Comparison of ENCODE assay signal across 8 cellular contexts in genomic region chr20:38962044-38962897, GRCh38. TPM values are rescaled to one million over a fixed set of nuclear protein-coding genes. Genes with fewer than 3 reads are reported as not detected.
A peak's percentile ranks its signal among the peaks of the same experiment; 100 is the strongest.
DNase-seq lines count a peak whose midpoint lies in the region; ATAC-seq lines count a peak whose summit lies in the region.

A gene with protein sequence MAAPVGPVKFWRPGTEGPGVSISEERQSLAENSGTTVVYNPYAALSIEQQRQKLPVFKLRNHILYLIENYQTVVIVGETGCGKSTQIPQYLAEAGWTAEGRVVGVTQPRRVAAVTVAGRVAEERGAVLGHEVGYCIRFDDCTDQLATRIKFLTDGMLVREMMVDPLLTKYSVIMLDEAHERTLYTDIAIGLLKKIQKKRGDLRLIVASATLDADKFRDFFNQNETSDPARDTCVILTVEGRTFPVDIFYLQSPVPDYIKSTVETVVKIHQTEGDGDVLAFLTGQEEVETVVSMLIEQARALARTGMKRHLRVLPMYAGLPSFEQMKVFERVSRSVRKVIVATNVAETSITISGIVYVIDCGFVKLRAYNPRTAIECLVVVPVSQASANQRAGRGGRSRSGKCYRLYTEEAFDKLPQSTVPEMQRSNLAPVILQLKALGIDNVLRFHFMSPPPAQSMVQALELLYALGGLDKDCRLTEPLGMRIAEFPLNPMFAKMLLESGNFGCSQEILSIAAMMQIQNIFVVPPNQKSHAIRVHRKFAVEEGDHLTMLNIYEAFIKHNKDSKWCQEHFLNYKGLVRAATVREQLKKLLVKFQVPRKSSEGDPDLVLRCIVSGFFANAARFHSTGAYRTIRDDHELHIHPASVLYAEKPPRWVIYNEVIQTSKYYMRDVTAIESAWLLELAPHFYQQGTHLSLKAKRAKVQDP (plus strand): TSS chr20:38962344. CDS start chr20:38962368, 24 bp downstream.

- CTCF ChIA-PET in naive thymus-derived CD4-positive, alpha-beta T cell (lab: Charles Lee) = interaction anchor here (0.6 to 2.4 kb wide), 6 partner anchors 11 to 1189 kb away, joined by 3 to 8 read pairs (median 4); partner anchors contain the start of genes FAM83D and PPP1R16B

- H2AFZ ChIP-seq in Karpas-422 (ENCODE audit: low read length) = peak within 1 kb of the TSS; percentile 85; the same call in 1 of the 2 replicates

- peak within 1 kb of the TSS; percentile 99 for H3K4me2 ChIP-seq in Karpas-422 (ENCODE audit: low read depth, low read length, poor library complexity, severe bottlenecking)

- ATAC-seq in GM21825 (IDR thresholded peaks at IDR 0.05; ENCODE audit: unreplicated experiment) = peak; percentile 92
- ATAC-seq in naive thymus-derived CD4-positive, alpha-beta T cell = peak; percentile 100
- ATAC-seq in stimulated activated naive B cell treated with anti-CD40 and anti-IgM and Interleukin-4, amounts not matched to agents 10 μg/mL and 1 μg/mL and 100 μg/mL, for 72 hours (replicated peaks) = peak; percentile 93 to 96

- no peaks in the 10 kb centered on the region for H3K27me3 Mint-ChIP-seq in activated T-helper 1 cell treated with anti-CD3 and anti-CD28 coated beads, Interleukin-12 subunit alpha, Interleukin-12 subunit beta, Interleukin-2, Interleukin-4 antibody, amounts not matched to agents 30 ng/mL and 10 ng/mL and 1 ng/mL, durations not matched to agents 14 hours and 24 hours and 36 hours (ENCODE audit: insufficient read depth)
- no peaks in the 10 kb centered on the region for H3K27me3 Mint-ChIP-seq in naive thymus-derived CD4-positive, alpha-beta T cell
- H3K27me3 Mint-ChIP-seq in stimulated activated naive B cell treated with anti-CD40 and anti-IgM and Interleukin-4, amounts not matched to agents 10 μg/mL and 1 μg/mL and 100 μg/mL, for 72 hours = no peaks in the 10 kb centered on the region

- peak within 1 kb of the TSS; percentile 98 for H3K4me3 Mint-ChIP-seq in activated T-helper 1 cell treated with anti-CD3 and anti-CD28 coated beads, Interleukin-12 subunit alpha, Interleukin-12 subunit beta, Interleukin-2, Interleukin-4 antibody, amounts not matched to agents 30 ng/mL and 10 ng/mL and 1 ng/mL, durations not matched to agents 14 hours and 24 hours and 36 hours
- peak within 1 kb of the TSS; percentile 92 to 97 (median 96) for H3K4me3 Mint-ChIP-seq in naive thymus-derived CD4-positive, alpha-beta T cell
- H3K4me3 Mint-ChIP-seq in stimulated activated naive B cell treated with anti-CD40 and anti-IgM and Interleukin-4, amounts not matched to agents 10 μg/mL and 1 μg/mL and 100 μg/mL, for 72 hours = peak within 1 kb of the TSS; percentile 90 to 95

- no peaks in the 10 kb centered on the region for H3K27me3 ChIP-seq in Karpas-422 (ENCODE audit: low read length)
- no peaks in the 10 kb centered on the region for H3K27me3 ChIP-seq in naive thymus-derived CD4-positive, alpha-beta T cell (ENCODE audit: control insufficient read depth in 2 of 2, insufficient read depth in 2 of 2, low read length in 2 of 2)

- no peaks in the 10 kb centered on the region for H4K20me1 ChIP-seq in Karpas-422 (ENCODE audit: insufficient read depth, low read depth, low read length)

- H3K9me3 Mint-ChIP-seq in activated T-helper 1 cell treated with anti-CD3 and anti-CD28 coated beads, Interleukin-12 subunit alpha, Interleukin-12 subunit beta, Interleukin-2, Interleukin-4 antibody, amounts not matched to agents 30 ng/mL and 10 ng/mL and 1 ng/mL, durations not matched to agents 14 hours and 24 hours and 36 hours = no peaks in the 10 kb centered on the region
- H3K9me3 Mint-ChIP-seq in naive thymus-derived CD4-positive, alpha-beta T cell = no peaks in the 10 kb centered on the region
- no peaks in the 10 kb centered on the region for H3K9me3 Mint-ChIP-seq in stimulated activated naive B cell treated with anti-CD40 and anti-IgM and Interleukin-4, amounts not matched to agents 10 μg/mL and 1 μg/mL and 100 μg/mL, for 72 hours

- no peaks in the 10 kb centered on the region; the same call in 1 of the 2 replicates for H3K36me3 ChIP-seq in Karpas-422 (ENCODE audit: insufficient read depth, low read length)
- H3K36me3 ChIP-seq in naive thymus-derived CD4-positive, alpha-beta T cell (ENCODE audit: control insufficient read depth in 2 of 3, insufficient read depth in 3 of 3, low read length in 3 of 3) = peaks cover 0 to 4% (median 0%) of the 10 kb centered on the region in 3 experiments

- H3K4me3 ChIP-seq in Karpas-422 (ENCODE audit: low read length) = peak within 1 kb of the TSS; percentile 72
- peak within 1 kb of the TSS; percentile 97 for H3K4me3 ChIP-seq in naive thymus-derived CD4-positive, alpha-beta T cell (ENCODE audit: low read length)

- H3K27ac Mint-ChIP-seq in activated T-helper 1 cell treated with anti-CD3 and anti-CD28 coated beads, Interleukin-12 subunit alpha, Interleukin-12 subunit beta, Interleukin-2, Interleukin-4 antibody, amounts not matched to agents 30 ng/mL and 10 ng/mL and 1 ng/mL, durations not matched to agents 14 hours and 24 hours and 36 hours = peak within 1 kb of the TSS; percentile 94
- H3K27ac Mint-ChIP-seq in naive thymus-derived CD4-positive, alpha-beta T cell = peak within 1 kb of the TSS; percentile 92 to 98 (median 96)
- peak within 1 kb of the TSS; percentile 98 for H3K27ac Mint-ChIP-seq in stimulated activated naive B cell treated with anti-CD40 and anti-IgM and Interleukin-4, amounts not matched to agents 10 μg/mL and 1 μg/mL and 100 μg/mL, for 72 hours

- DNase-seq in Daoy (ENCODE audit: low read depth) (peak; percentile 98), Karpas-422 (peak; percentile 99), RKO (ENCODE audit: low spot score) (peak; percentile 99), fibroblast of gingiva (ENCODE audit: low read depth) (peak; percentile 97)
- peak; percentile 99 for DNase-seq in activated T-helper 1 cell treated with anti-CD3 and anti-CD28 coated beads, Interleukin-12 subunit alpha, Interleukin-12 subunit beta, Interleukin-2, Interleukin-4 antibody, amounts not matched to agents 30 ng/mL and 10 ng/mL and 1 ng/mL, durations not matched to agents 14 hours and 24 hours and 36 hours (ENCODE audit: low spot score)
- peak; percentile 96 to 99 (median 98) for DNase-seq in naive thymus-derived CD4-positive, alpha-beta T cell
- peak; percentile 98 for DNase-seq in stimulated activated naive B cell treated with anti-CD40 and anti-IgM and Interleukin-4, amounts not matched to agents 10 μg/mL and 1 μg/mL and 100 μg/mL, for 72 hours

- peaks cover 62% of the 10 kb centered on the region for H3K79me2 ChIP-seq in Karpas-422 (ENCODE audit: low read length)

- peaks cover 35% of the 10 kb centered on the region for H3K4me1 Mint-ChIP-seq in activated T-helper 1 cell treated with anti-CD3 and anti-CD28 coated beads, Interleukin-12 subunit alpha, Interleukin-12 subunit beta, Interleukin-2, Interleukin-4 antibody, amounts not matched to agents 30 ng/mL and 10 ng/mL and 1 ng/mL, durations not matched to agents 14 hours and 24 hours and 36 hours (ENCODE audit: low read depth)
- peaks cover 16 to 46% (median 34%) of the 10 kb centered on the region in 7 donors for H3K4me1 Mint-ChIP-seq in naive thymus-derived CD4-positive, alpha-beta T cell
- peaks cover 17% of the 10 kb centered on the region in 2 donors for H3K4me1 Mint-ChIP-seq in stimulated activated naive B cell treated with anti-CD40 and anti-IgM and Interleukin-4, amounts not matched to agents 10 μg/mL and 1 μg/mL and 100 μg/mL, for 72 hours

- H3K4me1 ChIP-seq in Karpas-422 (ENCODE audit: low read length) = peaks cover 25% of the 10 kb centered on the region
- H3K4me1 ChIP-seq in naive thymus-derived CD4-positive, alpha-beta T cell (ENCODE audit: control insufficient read depth in 2 of 2, insufficient read depth in 2 of 2, low read length in 2 of 2) = peaks cover 6 to 16% of the 10 kb centered on the region in 2 donors

- peaks cover 11% of the 10 kb centered on the region for H3K36me3 Mint-ChIP-seq in activated T-helper 1 cell treated with anti-CD3 and anti-CD28 coated beads, Interleukin-12 subunit alpha, Interleukin-12 subunit beta, Interleukin-2, Interleukin-4 antibody, amounts not matched to agents 30 ng/mL and 10 ng/mL and 1 ng/mL, durations not matched to agents 14 hours and 24 hours and 36 hours (ENCODE audit: low read depth)
- peaks cover 0 to 17% (median 3%) of the 10 kb centered on the region in 5 donors for H3K36me3 Mint-ChIP-seq in naive thymus-derived CD4-positive, alpha-beta T cell
- peaks cover 5 to 20% of the 10 kb centered on the region in 2 donors for H3K36me3 Mint-ChIP-seq in stimulated activated naive B cell treated with anti-CD40 and anti-IgM and Interleukin-4, amounts not matched to agents 10 μg/mL and 1 μg/mL and 100 μg/mL, for 72 hours

- POLR2A ChIA-PET in naive thymus-derived CD4-positive, alpha-beta T cell (lab: Charles Lee) = interaction anchor here (0.6 to 3.0 kb wide), 16 partner anchors 9 to 929 kb away, joined by 3 to 24 read pairs (median 4); partner anchors contain the start of genes ACTR5, FAM83D, PPP1R16B and RPRD1B

- H3K27ac ChIP-seq in Karpas-422 (ENCODE audit: low read length) = peak within 1 kb of the TSS; percentile 80
- peak within 1 kb of the TSS; percentile 80 for H3K27ac ChIP-seq in naive thymus-derived CD4-positive, alpha-beta T cell (ENCODE audit: low read depth, low read length)

- H3K9me3 ChIP-seq in Karpas-422 (ENCODE audit: low read length) = no peaks in the 10 kb centered on the region
- no peaks in the 10 kb centered on the region for H3K9me3 ChIP-seq in naive thymus-derived CD4-positive, alpha-beta T cell (ENCODE audit: control insufficient read depth in 2 of 3, low read length in 3 of 3)

- no peaks in the 10 kb centered on the region for H3K9me2 ChIP-seq in Karpas-422 (replicated peaks; ENCODE audit: insufficient read depth, low read length)

- intact Hi-C loops in activated T-helper 1 cell treated with anti-CD3 and anti-CD28 coated beads, Interleukin-12 subunit alpha, Interleukin-12 subunit beta, Interleukin-2, Interleukin-4 antibody, amounts not matched to agents 30 ng/mL and 10 ng/mL and 1 ng/mL, durations not matched to agents 14 hours and 24 hours and 36 hours (cut with micrococcal nuclease) = loop anchor here (1.0 kb wide), 6 partner anchors 35 to 316 kb away; partner anchors contain the start of genes ACTR5 and FAM83D
- intact Hi-C loops in naive thymus-derived CD4-positive, alpha-beta T cell (cut with micrococcal nuclease) = loop anchor here (1.0 to 5.0 kb wide), 9 partner anchors 36 to 1865 kb away; partner anchors contain the start of genes ACTR5 (in 2 of the 2), FAM83D (in 2 of the 2), PPP1R16B (in 1 of the 2) and RALGAPB (in 1 of the 2)

- H3K9ac ChIP-seq in Karpas-422 (ENCODE audit: low read length) = peak within 1 kb of the TSS; percentile 89

RNA-seq across cellular contexts. Expression of the gene that starts here (rescaled TPM):
- 7.1 and 8.9 TPM in 2 replicates for total RNA-seq in Daoy (2014; rRNA removed; shearing (Covaris generic))
- 14.5 and 19.0 TPM in 2 replicates for total RNA-seq in Karpas-422 (2014; rRNA removed; shearing (Covaris generic); ENCODE audit: low replicate concordance)
- 17.2 and 17.3 TPM in 2 replicates for total RNA-seq in activated T-helper 1 cell treated with anti-CD3 and anti-CD28 coated beads, Interleukin-12 subunit alpha, Interleukin-12 subunit beta, Interleukin-2, Interleukin-4 antibody, amounts not matched to agents 30 ng/mL and 10 ng/mL and 1 ng/mL, durations not matched to agents 14 hours and 24 hours and 36 hours
- total RNA-seq in naive thymus-derived CD4-positive, alpha-beta T cell = 10 to 100 TPM in 4 of 5 experiments, 1 to 10 TPM in 1; 8.0 to 13.3 (median 10.6) TPM
- polyA plus RNA-seq in naive thymus-derived CD4-positive, alpha-beta T cell = 1 to 10 TPM; 4.7 to 8.9 TPM

Comparison
In these comparisons a context has a peak if more than half of its experiments do, and no peak if none do; other contexts are left out.
1. Peak in every context shown above with its lines: DNase-seq, ATAC-seq, H3K4me3 ChIP-seq and H3K27ac ChIP-seq.